20 cellular contexts compared by ENCODE assay signal in the genomic region with DNA sequence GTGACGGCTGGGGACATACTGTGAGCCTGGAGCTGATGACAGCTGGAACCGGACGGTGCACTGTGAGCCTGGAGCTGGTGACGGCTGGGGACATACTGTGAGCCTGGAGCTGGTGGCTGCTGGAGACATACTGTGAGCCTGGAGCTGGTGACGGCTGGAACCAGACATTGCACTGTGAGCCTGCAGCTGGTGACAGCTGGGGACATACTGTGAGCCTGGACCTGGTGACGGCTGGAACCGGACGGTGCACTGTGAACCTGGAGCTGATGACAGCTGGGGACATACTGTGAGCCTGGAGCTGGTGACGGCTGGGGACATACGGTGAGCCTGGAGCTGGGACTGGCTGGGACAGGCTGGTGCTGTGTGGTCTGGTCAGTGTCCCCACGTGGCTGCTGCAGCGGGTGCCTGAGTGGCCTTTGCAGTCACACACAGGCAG. TPM values are rescaled to one million over a fixed set of nuclear protein-coding genes. Genes with fewer than 3 reads are reported as not detected.
A peak's percentile ranks its signal among the peaks of the same experiment; 100 is the strongest.
DNase-seq lines count a peak whose midpoint lies in the region; ATAC-seq and TF ChIP-seq lines count a peak whose summit lies in the region.
"Had no signal": no experiment of that assay in that cellular context is flagged by ENCODE, and none has a peak within 500 bp of the region (broad histone marks: within the 10 kb centered on the region; RNA-seq: fewer than 3 reads in every experiment).

No MANE protein-coding gene starts in this region.

- H3K9ac ChIP-seq in BLaER1 treated with 17β-estradiol and CSF1 and Interleukin-3, amounts not matched to agents 10 nM and 100 nM, result no peak overlapping the region

- no peak overlapping the region for H3K4me3 ChIP-seq in BLaER1 treated with 17β-estradiol and CSF1 and Interleukin-3, amounts not matched to agents 10 nM and 100 nM
- H3K4me3 ChIP-seq in WERI-Rb-1 (ENCODE audit: low read depth, low read length) (no peak overlapping the region), ovary (no peak overlapping the region)
- H3K4me3 ChIP-seq: A549, GM12878, GM23338 had no signal

- no peaks in the 10 kb centered on the region for H3K27me3 Mint-ChIP-seq in Calu3 (ENCODE audit: unreplicated experiment)

- no peak for TF ChIP-seq EP300 in ovary (IDR thresholded peaks at IDR 0.05)

- 87 to 89% (median 88%) methylated on average over 10 to 12 of the region's 12 CpGs for WGBS in ovary, 3 donors

- H3K4me3 Mint-ChIP-seq in Calu3 (ENCODE audit: low read depth, unreplicated experiment), result no peak overlapping the region
- H3K4me3 Mint-ChIP-seq: CD8-positive, alpha-beta T cell; GM23338 had no signal

- peaks cover 8% of the 10 kb centered on the region for H3K9me3 Mint-ChIP-seq in Calu3 (ENCODE audit: low read depth, unreplicated experiment)
- H3K9me3 Mint-ChIP-seq: CD8-positive, alpha-beta T cell had no signal

- H3K36me3 Mint-ChIP-seq in Calu3 (ENCODE audit: insufficient read depth, unreplicated experiment), result peaks cover 4% of the 10 kb centered on the region
- H3K36me3 Mint-ChIP-seq: CD8-positive, alpha-beta T cell had no signal

- no TSS peak for BruUV-seq in Calu3 (replicated peaks; lab: Mats Ljungman, UMichigan)

- CTCF ChIA-PET in Calu3 (lab: Charles Lee), result no interaction called here

- TF ChIP-seq POLR2A in ovary (IDR thresholded peaks at IDR 0.05), result no peak

- H3K36me3 ChIP-seq in BLaER1 treated with 17β-estradiol and CSF1 and Interleukin-3, amounts not matched to agents 10 nM and 100 nM, result no peaks in the 10 kb centered on the region
- H3K36me3 ChIP-seq in WERI-Rb-1, result no peaks in the 10 kb centered on the region
- no peaks in the 10 kb centered on the region for H3K36me3 ChIP-seq in ovary

- H3K4me2 ChIP-seq in BLaER1 treated with 17β-estradiol and CSF1 and Interleukin-3, amounts not matched to agents 10 nM and 100 nM, result peak overlapping the region in 7 of 11 experiments; percentile 66 to 85 (median 75); a peak in 10 of 22 replicates
- H3K4me2 ChIP-seq: A549, GM23338 had no signal

- H3K27ac ChIP-seq in BLaER1 treated with 17β-estradiol and CSF1 and Interleukin-3, amounts not matched to agents 10 nM and 100 nM, result no peak overlapping the region
- H3K27ac ChIP-seq in WERI-Rb-1, result peak overlapping the region; percentile 68
- H3K27ac ChIP-seq in ovary, result no peak overlapping the region
- H3K27ac ChIP-seq: A549 had no signal

- peak; percentile 71 for DNase-seq in WERI-Rb-1
- DNase-seq in left cardiac atrium, result no peak
- DNase-seq in sciatic nerve (ENCODE audit: low spot score), result no peak
- DNase-seq in Calu3, result no peak
- DNase-seq in ovary, result no peak
- no peak for DNase-seq in effector CD4-positive, alpha-beta T cell
- DNase-seq: CD8-positive, alpha-beta T cell; DMS53; EL; MM.1S; NCI-H1092; NCI-H146; NCI-H2029 treated with DMSO at 0.1 percent for 48 hours; NCI-H748 treated with DMSO at 0.1 percent for 48 hours; NK-92 treated with Interleukin-12 subunit alpha and Interleukin-12 subunit beta, amount 100 ng/mL, for 24 hours; SIG-M5 had no signal

- TF ChIP-seq CTCF in WERI-Rb-1 (IDR thresholded peaks at IDR 0.05; ENCODE audit: low read depth, low read length) (no peak), Calu3 (IDR thresholded peaks at IDR 0.05; ENCODE audit: unreplicated experiment) (no peak), ovary (IDR thresholded peaks at IDR 0.05) (no peak)

- H3K4me1 Mint-ChIP-seq in Calu3 (ENCODE audit: low read depth, unreplicated experiment), result no peaks in the 10 kb centered on the region

- intact Hi-C loops in left cardiac atrium (cut with DNase I) (no loop called here), sciatic nerve (cut with DNase I) (no loop called here), Calu3 (cut with micrococcal nuclease; ENCODE audit: unreplicated experiment) (no loop called here), ovary (cut with DNase I) (no loop called here)

- peaks cover 0 to 2% (median 0%) of the 10 kb centered on the region in 11 experiments; a peak in 1 of 22 replicates for H4K20me1 ChIP-seq in BLaER1 treated with 17β-estradiol and CSF1 and Interleukin-3, amounts not matched to agents 10 nM and 100 nM

- no peaks in the 10 kb centered on the region for H3K27me3 ChIP-seq in BLaER1 treated with 17β-estradiol and CSF1 and Interleukin-3, amounts not matched to agents 10 nM and 100 nM
- H3K27me3 ChIP-seq in WERI-Rb-1 (ENCODE audit: insufficient read depth, low read depth, severe bottlenecking) (no peaks in the 10 kb centered on the region), ovary (no peaks in the 10 kb centered on the region)

- no peak overlapping the region for H3K27ac Mint-ChIP-seq in Calu3 (ENCODE audit: unreplicated experiment)
- H3K27ac Mint-ChIP-seq: CD8-positive, alpha-beta T cell; GM23338 had no signal

- peaks cover 8 to 22% (median 19%) of the 10 kb centered on the region in 11 experiments for H3K9me3 ChIP-seq in BLaER1 treated with 17β-estradiol and CSF1 and Interleukin-3, amounts not matched to agents 10 nM and 100 nM (replicated peaks in 1 of 11)
- H3K9me3 ChIP-seq in WERI-Rb-1 (ENCODE audit: severe bottlenecking), result no peaks in the 10 kb centered on the region
- no peaks in the 10 kb centered on the region for H3K9me3 ChIP-seq in ovary

- peaks cover 20 to 73% (median 50%) of the 10 kb centered on the region in 10 experiments for H3K4me1 ChIP-seq in BLaER1 treated with 17β-estradiol and CSF1 and Interleukin-3, amounts not matched to agents 10 nM and 100 nM
- H3K4me1 ChIP-seq in ovary (ENCODE audit: insufficient read depth), result no peaks in the 10 kb centered on the region
- H3K4me1 ChIP-seq: A549 had no signal

- ATAC-seq in left cardiac atrium (peak; percentile 30 to 68), sciatic nerve (peak; percentile 36)
- ATAC-seq: A549; CD8-positive, alpha-beta T cell; GM12878; GM23338 had no signal

RNA-seq across cellular contexts. Expression of a gene that starts 47.9 kb away (rescaled TPM):
- 1 to 10 TPM; 1.9 to 2.3 TPM for total RNA-seq in left cardiac atrium
- 12.7 TPM for total RNA-seq in sciatic nerve
- 1.9 and 2.0 TPM in 2 replicates for total RNA-seq in Calu3 (2022)
- total RNA-seq in ovary, result 10 to 100 TPM in 1 of 7 donors, 1 to 10 TPM in 6; 3.5 to 11.1 (median 5.9) TPM
- 1 to 10 TPM; 5.7 to 6.6 TPM for polyA plus RNA-seq in ovary
- total RNA-seq: GM12878 had no signal
